ENCODE assay signal across 21 cellular contexts in genomic region chr6:128461517-128461916, GRCh38. TPM values are rescaled to one million over a fixed set of nuclear protein-coding genes. Genes with fewer than 3 reads are reported as not detected.
DNase-seq lines count a peak whose midpoint lies in the region; ATAC-seq, FAIRE-seq and TF ChIP-seq lines count a peak whose summit lies in the region.
"Had no signal": no experiment of that assay in that cellular context is flagged by ENCODE, and none has a peak within 500 bp of the region (broad histone marks: within the 10 kb centered on the region; RNA-seq: fewer than 3 reads in every experiment).

No MANE protein-coding gene starts in this region.

- no peak overlapping the region for H2BK120ac ChIP-seq in H1 (replicated peaks; ENCODE audit: low read depth, low read length)

- H3K18ac ChIP-seq in H1 (ENCODE audit: extremely low read depth, low read length), result no peak overlapping the region

- H3K4ac ChIP-seq in H1 (replicated peaks; ENCODE audit: insufficient read length, low read depth, low read length), result no peak overlapping the region

- CTCF ChIA-PET in H1 (lab: Charles Lee; ENCODE audit: partially characterized antibody), result no interaction called here
- CTCF ChIA-PET in PC-9 (lab: Charles Lee), result interaction anchor here (1.0 kb wide), 1 partner anchor 47 kb away, joined by 3 read pairs; no protein-coding TSS in a partner anchor

- no peaks in the 10 kb centered on the region for H4K20me1 ChIP-seq in H1 (replicated peaks in 1 of 2; ENCODE audit: control insufficient read depth in 1 of 2, insufficient read depth in 2 of 2, low read length in 2 of 2)
- peaks cover 9% of the 10 kb centered on the region for H4K20me1 ChIP-seq in PC-9 (ENCODE audit: insufficient read depth)

- H3K56ac ChIP-seq in H1 (replicated peaks; ENCODE audit: insufficient read length, low read depth, low read length), result no peak overlapping the region

- no peaks in the 10 kb centered on the region for H3K9me2 ChIP-seq in PC-9 (ENCODE audit: insufficient read depth)

- no peak overlapping the region for H2AFZ ChIP-seq in H1 (ENCODE audit: low read length)
- H2AFZ ChIP-seq in PC-9, result no peak overlapping the region

- no peak overlapping the region for H3K27ac ChIP-seq in H1 (ENCODE audit: low read depth, low read length)
- H3K27ac ChIP-seq in right lobe of liver, result no peak overlapping the region
- H3K27ac ChIP-seq in PC-9, result no peak overlapping the region
- H3K27ac ChIP-seq: A549, BLaER1, C4-2B had no signal

- no peak overlapping the region for H2BK5ac ChIP-seq in H1 (ENCODE audit: low read depth, low read length)

- no peak overlapping the region for H3K4me2 ChIP-seq in H1 (ENCODE audit: insufficient read depth in 1 of 2, low read depth in 2 of 2, low read length in 2 of 2)
- no peak overlapping the region for H3K4me2 ChIP-seq in PC-9
- H3K4me2 ChIP-seq: A549, BLaER1 had no signal

- H3K36me3 ChIP-seq in H1 (ENCODE audit: control insufficient read depth in 2 of 4, insufficient read depth in 4 of 4, low read length in 3 of 4), result no peaks in the 10 kb centered on the region
- H3K36me3 ChIP-seq in right lobe of liver, result no peaks in the 10 kb centered on the region
- peaks cover 21% of the 10 kb centered on the region for H3K36me3 ChIP-seq in PC-9 (ENCODE audit: low read depth)
- H3K36me3 ChIP-seq: BLaER1 had no signal

- intact Hi-C loops in right lobe of liver (cut with DNase I) (no loop called here), PC-9 (cut with micrococcal nuclease; ENCODE audit: unreplicated experiment) (no loop called here)

- no peak overlapping the region for H2BK20ac ChIP-seq in H1 (ENCODE audit: low read length)

- H2BK12ac ChIP-seq in H1 (ENCODE audit: low read depth, low read length), result no peak overlapping the region

- no peaks in the 10 kb centered on the region for H3K9me3 ChIP-seq in H1 (ENCODE audit: insufficient read depth in 2 of 2, low read depth in 1 of 2, low read length in 1 of 2)
- no peaks in the 10 kb centered on the region for H3K9me3 ChIP-seq in right lobe of liver
- no peaks in the 10 kb centered on the region; the same call in 1 of the 2 replicates for H3K9me3 ChIP-seq in PC-9 (ENCODE audit: insufficient read depth, low read depth)
- H3K9me3 ChIP-seq: A549, BLaER1 had no signal

- no peak overlapping the region for H4K91ac ChIP-seq in H1 (replicated peaks; ENCODE audit: insufficient read length, low read length)

- H3K27me3 ChIP-seq in H1 (replicated peaks in 1 of 4; ENCODE audit: control insufficient read depth in 3 of 4, extremely low read depth in 1 of 4, insufficient read depth in 3 of 4, low read length in 3 of 4) (no peaks in the 10 kb centered on the region), right lobe of liver (no peaks in the 10 kb centered on the region), PC-9 (ENCODE audit: insufficient read depth, low read depth) (no peaks in the 10 kb centered on the region)
- H3K27me3 ChIP-seq: BLaER1 had no signal

- no peak overlapping the region for H2AK5ac ChIP-seq in H1 (ENCODE audit: low read depth, low read length)

- H3K79me2 ChIP-seq in H1 (ENCODE audit: control insufficient read depth in 1 of 2, insufficient read depth in 2 of 2, low read length in 2 of 2), result peaks cover 0 to 15% of the 10 kb centered on the region in 2 experiments; a peak in 2 of 4 replicates
- H3K79me2 ChIP-seq in PC-9 (ENCODE audit: low read depth), result peaks cover 76% of the 10 kb centered on the region

- H2BK15ac ChIP-seq in H1 (ENCODE audit: low read length), result no peak overlapping the region

- ATAC-seq in left lobe of liver, result peak; percentile 39
- peak in 3 of 4 donors; percentile 30 to 53 (median 45) for ATAC-seq in right lobe of liver
- no peak for ATAC-seq in activated naive CD4-positive, alpha-beta T cell treated with anti-CD3 and anti-CD28 coated beads, Interleukin-2, amount 50 U/mL, for 72 hours
- ATAC-seq: A549; CD8-positive, alpha-beta T cell had no signal

- TF ChIP-seq POLR2A in H1 (IDR thresholded peaks at IDR 0.05; ENCODE audit: control extremely low read depth in 1 of 2, low read depth in 2 of 2, low read length in 2 of 2), result no peak
- TF ChIP-seq POLR2A in right lobe of liver (IDR thresholded peaks at IDR 0.05), result no peak

- H3K23ac ChIP-seq in H1 (ENCODE audit: insufficient read length), result no peak overlapping the region

- BruUV-seq in PC-9 (replicated peaks; lab: Mats Ljungman, UMichigan), result no TSS peak

- no peak overlapping the region for H3K9ac ChIP-seq in H1 (replicated peaks in 1 of 4; ENCODE audit: extremely low read depth in 1 of 4, low read depth in 3 of 4, low read length in 3 of 4)
- H3K9ac ChIP-seq: BLaER1 had no signal

- no peaks in the 10 kb centered on the region for H3K9me3 Mint-ChIP-seq in activated naive CD4-positive, alpha-beta T cell treated with anti-CD3 and anti-CD28 coated beads, Interleukin-2, amount 50 U/mL, for 72 hours
- H3K9me3 Mint-ChIP-seq: CD8-positive, alpha-beta T cell had no signal

- no peaks in the 10 kb centered on the region for H3K4me1 ChIP-seq in H1 (replicated peaks in 1 of 4; ENCODE audit: control insufficient read depth in 3 of 4, insufficient read depth in 4 of 4, low read length in 3 of 4)
- peaks cover 0 to 26% (median 11%) of the 10 kb centered on the region in 4 donors for H3K4me1 ChIP-seq in right lobe of liver
- 0 out of 2 replicates have a peak, but pooled peaks cover 7% of the 10 kb centered on the region for H3K4me1 ChIP-seq in PC-9 (replicated peaks; ENCODE audit: insufficient read depth)
- H3K4me1 ChIP-seq: BLaER1 had no signal

- no peak for FAIRE-seq in H1 (lab: Jason Lieb, UNC)
- FAIRE-seq: A549, G401.6, GM12892 had no signal

- no peak for TF ChIP-seq EP300 in H1 (IDR thresholded peaks at IDR 0.05; ENCODE audit: borderline replicate concordance in 1 of 2, low read depth in 2 of 2, low read length in 2 of 2)

- no peaks in the 10 kb centered on the region for H3K36me3 Mint-ChIP-seq in activated naive CD4-positive, alpha-beta T cell treated with anti-CD3 and anti-CD28 coated beads, Interleukin-2, amount 50 U/mL, for 72 hours
- H3K36me3 Mint-ChIP-seq: CD4-positive, CD25-positive, alpha-beta regulatory T cell; CD8-positive, alpha-beta T cell had no signal

- no peak overlapping the region for H3K27ac Mint-ChIP-seq in activated naive CD4-positive, alpha-beta T cell treated with anti-CD3 and anti-CD28 coated beads, Interleukin-2, amount 50 U/mL, for 72 hours
- H3K27ac Mint-ChIP-seq: CD4-positive, CD25-positive, alpha-beta regulatory T cell; CD8-positive, alpha-beta T cell had no signal

- H4K5ac ChIP-seq in H1 (ENCODE audit: insufficient read length, low read depth, low read length), result no peak overlapping the region

- H3K14ac ChIP-seq in H1 (ENCODE audit: insufficient read length), result no peak overlapping the region

- H3K4me3 ChIP-seq in H1 (ENCODE audit: extremely low read depth in 1 of 4, insufficient read depth in 2 of 4, low read depth in 3 of 4, low read length in 4 of 4) (no peak overlapping the region), right lobe of liver (no peak overlapping the region), PC-9 (no peak overlapping the region)
- H3K4me3 ChIP-seq: A549, BLaER1 had no signal

- no peak for TF ChIP-seq RAD21 in H1 (IDR thresholded peaks at IDR 0.05 in 1 of 2, conservative IDR thresholded peaks at IDR 0.05 in 1 of 2; ENCODE audit: low read depth in 2 of 2, low read length in 2 of 2)

- H3F3A ChIP-seq in PC-9 (ENCODE audit: insufficient read depth, low read depth), result peaks cover 16% of the 10 kb centered on the region

- DNase-seq in NCI-H69 (lab: John Stamatoyannopoulos, UW) (peak; percentile 64), H1 (ENCODE audit: low read depth in 1 of 2, low spot score in 2 of 2) (no peak), left lobe of liver (ENCODE audit: low spot score) (no peak), right lobe of liver (no peak), PC-9 (no peak), AML-193 (lab: John Stamatoyannopoulos, UW) (no peak)
- no peak for DNase-seq in activated naive CD4-positive, alpha-beta T cell treated with anti-CD3 and anti-CD28 coated beads, Interleukin-2, amount 50 U/mL, for 72 hours (ENCODE audit: low spot score in 2 of 2)
- DNase-seq: 8988T; ACHN; CD4-positive, CD25-positive, alpha-beta regulatory T cell; CD8-positive, alpha-beta T cell; DMS53; DND-41; GOT3; H7; HCEC 1CT had no signal

- POLR2A ChIA-PET in H1 (lab: Charles Lee; ENCODE audit: partially characterized antibody) (interaction anchor here (0.7 kb wide), 1 partner anchor 8 kb away, joined by 3 read pairs; no protein-coding TSS in a partner anchor), PC-9 (lab: Charles Lee; ENCODE audit: unreplicated experiment) (no interaction called here)

- H4K8ac ChIP-seq in H1 (ENCODE audit: extremely low read depth, insufficient read depth, low read length), result no peak overlapping the region

- WGBS in H1 (ENCODE audit: extremely low coverage in 1 of 2, insufficient coverage in 1 of 2, insufficient read length in 1 of 2, insufficient replicate concordance in 2 of 2, low coverage in 1 of 2, low lambda C conversion rate in 2 of 2, missing lambda C conversion rate in 1 of 2), 2 experiments, result 87% methylated on average over 3 of the region's 3 CpGs; no CpG with 5 or more reads in 1 of the 2 experiments
- 38% methylated on average over 3 of the region's 3 CpGs for WGBS in right lobe of liver (ENCODE audit: insufficient coverage, low coverage, low lambda C conversion rate, missing lambda C conversion rate)

- H3K79me1 ChIP-seq in H1 (ENCODE audit: low read depth, low read length), result no peaks in the 10 kb centered on the region; the same call in 1 of the 2 replicates

- no peaks in the 10 kb centered on the region for H3K23me2 ChIP-seq in H1 (ENCODE audit: low read depth, low read length)

- no peak for TF ChIP-seq CTCF in H1 (IDR thresholded peaks at IDR 0.05; ENCODE audit: control extremely low read depth in 1 of 3, insufficient read depth in 1 of 3, low read depth in 1 of 3, low read length in 3 of 3)
- no peak for TF ChIP-seq CTCF in right lobe of liver (IDR thresholded peaks at IDR 0.05)
- TF ChIP-seq CTCF in PC-9 (conservative IDR thresholded peaks at IDR 0.05), result no peak

TF ChIP-seq in H1, 55 proteins besides CTCF, POLR2A, EP300 and RAD21:
- TF ChIP-seq TCF12 (IDR thresholded peaks at IDR 0.05; ENCODE audit: low read depth, low read length) (no peak), CEBPB (IDR thresholded peaks at IDR 0.05; ENCODE audit: low read depth, low read length) (peak; percentile 44; the same call in 1 of the 2 replicates)

RNA-seq across cellular contexts. Expression of gene PTPRK, which starts 58.9 kb away (rescaled TPM):
- 47.3 and 52.1 TPM in 2 replicates for total RNA-seq in H1 (2021; fragmentation: NEBNext Ultra II Directional; extraction: Animal tissue kit (Norgen Biotek cat#: 25700))
- 11.4 and 24.4 TPM in 2 replicates for polyA plus RNA-seq in H1 (2011; rRNA removed)
- polyA plus RNA-seq in H1 (2011; cell fraction: cytosol; rRNA removed), result 12.5 TPM
- polyA plus RNA-seq in H1 (2011; cell fraction: nucleus; rRNA removed), result 29.1 TPM
- polyA plus RNA-seq in H1 (2012, experiment 1 of 2), result 18.7 to 30.5 TPM (median 25.7 TPM) in 4 replicates
- polyA plus RNA-seq in H1 (2012, experiment 2 of 2), result 2.5 TPM
- 47.8 TPM for polyA plus RNA-seq in H1 (2013, experiment 1 of 2)
- 49.2 TPM for polyA plus RNA-seq in H1 (2013, experiment 2 of 2)
- polyA minus RNA-seq in H1 (2011; rRNA and poly(A)+ RNA removed), result 54.1 and 78.8 TPM in 2 replicates
- 31.4 TPM for polyA minus RNA-seq in H1 (2011; cell fraction: cytosol; rRNA and poly(A)+ RNA removed)
- 292 TPM for polyA minus RNA-seq in H1 (2011; cell fraction: nucleus; rRNA and poly(A)+ RNA removed)
- total RNA-seq in left lobe of liver (38.2 TPM), right lobe of liver (10 to 100 TPM; 27.7 to 54.5 (median 35.7) TPM), PC-9 (2021) (82.5 and 89.3 TPM in 2 replicates)
- 1 to 10 TPM; 3.2 to 5.1 TPM for total RNA-seq in activated naive CD4-positive, alpha-beta T cell treated with anti-CD3 and anti-CD28 coated beads, Interleukin-2, amount 50 U/mL, for 72 hours

Comparison
In these comparisons a context has a peak if more than half of its experiments do, and no peak if none do; other contexts are left out.
1. ATAC-seq: peak in left lobe of liver (single experiment) and right lobe of liver (3 of 4); none in activated naive CD4-positive, alpha-beta T cell treated with anti-CD3 and anti-CD28 coated beads, Interleukin-2, amount 50 U/mL, for 72 hours (0 of 2).